In genomic region chrX:135973025-135973547, GRCh38 we compare ENCODE assay signal across 8 cellular contexts. TPM values are rescaled to one million over a fixed set of nuclear protein-coding genes. Genes with fewer than 3 reads are reported as not detected.
DNase-seq lines count a peak whose midpoint lies in the region; ATAC-seq and TF ChIP-seq lines count a peak whose summit lies in the region.

No MANE protein-coding gene starts in this region.

- H2AFZ ChIP-seq in PC-9, result peak overlapping the region; percentile 98

- POLR2A ChIA-PET in HEK293 (lab: Yijun Ruan, JAX) (interaction anchor here (0.6 kb wide), 2 partner anchors 81 to 181 kb away, joined by 3 to 12 read pairs; no protein-coding TSS in a partner anchor), PC-9 (lab: Charles Lee; ENCODE audit: unreplicated experiment) (interaction anchor here (0.6 to 0.7 kb wide), 4 partner anchors 553 to 1020 kb away, joined by 3 to 7 read pairs (median 4); partner anchors contain the start of gene RBMX)

- peak overlapping the region; percentile 100 for H3K27ac Mint-ChIP-seq in mesothelial cell of epicardium

- BruUV-seq in PC-9 (replicated peaks; lab: Mats Ljungman, UMichigan), result TSS peak; percentile 69

- ATAC-seq in HG03457 (IDR thresholded peaks at IDR 0.05; ENCODE audit: unreplicated experiment), result no peak

- peaks cover 12% of the 10 kb centered on the region; the same call in 1 of the 2 replicates for H4K20me1 ChIP-seq in PC-9 (ENCODE audit: insufficient read depth)

- H3K27ac ChIP-seq in HEK293 (ENCODE audit: extremely low read depth, low read depth, low read length) (peak overlapping the region; percentile 90), PC-9 (peak overlapping the region; percentile 93), vagina (peak overlapping the region; percentile 80)

- peaks cover 16% of the 10 kb centered on the region for H3K4me1 Mint-ChIP-seq in mesothelial cell of epicardium

- no peaks in the 10 kb centered on the region for H3K27me3 Mint-ChIP-seq in mesothelial cell of epicardium (ENCODE audit: low read depth)

- no peak for TF ChIP-seq CTCF in GM12865 (IDR thresholded peaks at IDR 0.05; ENCODE audit: insufficient read depth, low read depth, low read length, missing control alignments)
- no peak for TF ChIP-seq CTCF in HEK293 (tag by site-specific recombination; IDR thresholded peaks at IDR 0.05)
- TF ChIP-seq CTCF in PC-9 (conservative IDR thresholded peaks at IDR 0.05), result peak; percentile 26; the same call in 1 of the 2 replicates
- TF ChIP-seq CTCF in mesothelial cell of epicardium (IDR thresholded peaks at IDR 0.05; ENCODE audit: unreplicated experiment), result no peak
- no peak for TF ChIP-seq CTCF in vagina (IDR thresholded peaks at IDR 0.05)

- peak overlapping the region; percentile 99 for H3K4me2 ChIP-seq in PC-9

- no peaks in the 10 kb centered on the region for H3K9me2 ChIP-seq in PC-9 (ENCODE audit: insufficient read depth)

- peaks cover 31% of the 10 kb centered on the region for H3F3A ChIP-seq in PC-9 (ENCODE audit: insufficient read depth, low read depth)

- H3K27me3 ChIP-seq in PC-9 (ENCODE audit: insufficient read depth, low read depth), result no peaks in the 10 kb centered on the region
- no peaks in the 10 kb centered on the region for H3K27me3 ChIP-seq in vagina

- no peak for TF ChIP-seq POLR2A in vagina (IDR thresholded peaks at IDR 0.05)

- H3K4me3 ChIP-seq in GM12865 (ENCODE audit: low read depth, low read length) (peak overlapping the region; percentile 80), HEK293 (ENCODE audit: low read depth, low read length) (peak overlapping the region; percentile 90), PC-9 (peak overlapping the region; percentile 99), vagina (peak overlapping the region; percentile 52 to 59)

- H3K9me3 Mint-ChIP-seq in mesothelial cell of epicardium, result peaks cover 13% of the 10 kb centered on the region

- intact Hi-C loops in PC-9 (cut with micrococcal nuclease; ENCODE audit: unreplicated experiment), result loop anchor here (10.0 kb wide), 1 partner anchor 162 kb away; no protein-coding TSS in a partner anchor
- intact Hi-C loops in vagina (cut with DNase I), result no loop called here

- DNase-seq in GM12865 (ENCODE audit: low read depth), result peak; percentile 24
- peak in 1 of 2 experiments; percentile 16 for DNase-seq in PC-9
- peak; percentile 51 for DNase-seq in dermis blood vessel endothelial cell
- no peak for DNase-seq in mesothelial cell of epicardium (ENCODE audit: low spot score in 2 of 2, unreplicated experiment in 2 of 2)
- no peak for DNase-seq in vagina (ENCODE audit: extremely low spot score in 2 of 2)
- no peak for DNase-seq in NOMO-1 treated with dmso at 0.1 percent for 144 hours (lab: John Stamatoyannopoulos, UW; ENCODE audit: unreplicated experiment)

- peak overlapping the region; percentile 99 for H3K4me3 Mint-ChIP-seq in mesothelial cell of epicardium

- H3K9me3 ChIP-seq in HEK293 (ENCODE audit: control insufficient read depth, insufficient read depth, low read depth, low read length) (no peaks in the 10 kb centered on the region), PC-9 (ENCODE audit: insufficient read depth, low read depth) (no peaks in the 10 kb centered on the region), vagina (no peaks in the 10 kb centered on the region)

- CTCF ChIA-PET in HEK293 (lab: Yijun Ruan, JAX), result interaction anchor here (0.6 to 1.0 kb wide), 3 partner anchors 70 to 295 kb away, joined by 3 to 6 read pairs (median 3); no protein-coding TSS in a partner anchor
- CTCF ChIA-PET in PC-9 (lab: Charles Lee), result no interaction called here

- H3K36me3 Mint-ChIP-seq in mesothelial cell of epicardium, result no peaks in the 10 kb centered on the region

- H3K36me3 ChIP-seq in HEK293 (ENCODE audit: control insufficient read depth in 2 of 2, insufficient read depth in 1 of 2, low read length in 2 of 2) (peaks cover 3 to 6% of the 10 kb centered on the region in 2 experiments; a peak in 2 of 3 replicates), PC-9 (ENCODE audit: low read depth) (no peaks in the 10 kb centered on the region), vagina (no peaks in the 10 kb centered on the region)

- peaks cover 31% of the 10 kb centered on the region for H3K79me2 ChIP-seq in PC-9 (ENCODE audit: low read depth)

- H3K4me1 ChIP-seq in HEK293 (ENCODE audit: control insufficient read depth, insufficient read depth, low read length), result no peaks in the 10 kb centered on the region
- peaks cover 27% of the 10 kb centered on the region for H3K4me1 ChIP-seq in PC-9 (replicated peaks; ENCODE audit: insufficient read depth)
- peaks cover 12% of the 10 kb centered on the region for H3K4me1 ChIP-seq in vagina

TF ChIP-seq in HEK293, 187 proteins besides CTCF, POLR2A, EP300 and RAD21:
- TF ChIP-seq ZNF837 (tag by site-specific recombination; IDR thresholded peaks at IDR 0.05), result no peak
- peak; percentile 89; the same call in 1 of the 2 replicates for TF ChIP-seq ZNF335 (tag by site-specific recombination; conservative IDR thresholded peaks at IDR 0.05)
- TF ChIP-seq ZNF449 (tag by site-specific recombination; IDR thresholded peaks at IDR 0.05), result no peak
- peak; percentile 92 for TF ChIP-seq MYNN (tag by site-specific recombination; IDR thresholded peaks at IDR 0.05; ENCODE audit: borderline replicate concordance)

RNA-seq across cellular contexts. Expression of gene MMGT1, which starts 0.7 kb away (rescaled TPM):
- total RNA-seq in PC-9 (2021), result 23.7 and 26.2 TPM in 2 replicates
- 5.8 and 13.0 TPM in 2 replicates for total RNA-seq in dermis blood vessel endothelial cell
- total RNA-seq in mesothelial cell of epicardium, result 16.7 to 17.6 TPM (median 16.9 TPM) in 3 replicates
- 18.9 TPM for total RNA-seq in vagina

RNA-seq across cellular contexts. Expression of gene SLC9A6, which starts 12.1 kb away (rescaled TPM):
- 14.8 and 16.5 TPM in 2 replicates for total RNA-seq in PC-9 (2021)
- total RNA-seq in dermis blood vessel endothelial cell, result 18.4 and 19.3 TPM in 2 replicates
- total RNA-seq in mesothelial cell of epicardium, result 14.1 to 16.5 TPM (median 14.6 TPM) in 3 replicates
- total RNA-seq in vagina, result 12.8 TPM

Comparison
In these comparisons a context has a peak if more than half of its experiments do, and no peak if none do; other contexts are left out.
1. DNase-seq: peak in GM12865 (single experiment) and dermis blood vessel endothelial cell (single experiment); none in mesothelial cell of epicardium (0 of 2), vagina (0 of 2) and NOMO-1 treated with dmso at 0.1 percent for 144 hours (single experiment).
2. Peak in every context shown above with its lines, with median percentiles within 50 percentile points of each other: H3K4me3 ChIP-seq and H3K27ac ChIP-seq.